30 cellular contexts compared by ENCODE assay signal in the genomic region with DNA sequence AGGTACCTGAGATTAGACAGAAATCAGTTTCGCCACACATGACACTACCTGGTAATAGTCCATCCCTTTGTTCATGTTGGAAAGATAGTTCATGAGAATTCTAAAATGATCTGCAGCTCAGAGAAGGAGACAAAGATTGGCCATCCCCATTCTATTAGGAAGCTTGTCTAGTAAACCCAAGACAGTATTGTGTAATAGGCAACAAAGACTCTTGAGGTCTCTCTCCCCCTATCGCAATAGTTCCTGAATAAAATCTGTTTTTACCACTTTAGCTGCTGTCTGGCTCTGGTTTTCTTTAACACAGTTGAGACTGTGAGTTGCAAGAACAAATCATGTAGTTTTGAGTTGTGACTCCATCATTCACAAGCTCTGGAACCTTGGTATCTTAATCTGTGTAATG.
"Had no signal": no experiment of that assay in that cellular context is flagged by ENCODE, and none has a peak within 500 bp of the region (broad histone marks: within the 10 kb centered on the region; RNA-seq: fewer than 3 reads in every experiment).

No MANE protein-coding gene starts in this region.

- H3K9me3 ChIP-seq: ascending aorta, breast epithelium, colonic mucosa, esophagus squamous epithelium, gastroesophageal sphincter had no signal

- DNase-seq: activated CD4-positive, alpha-beta memory T cell treated with anti-CD3 and anti-CD28 coated beads, Interleukin-2, amount 10 ng/mL, durations not matched to agents 7 days and 5 days; activated CD4-positive, alpha-beta T cell treated with anti-CD3 and anti-CD28 coated beads for 1 hour; activated CD4-positive, alpha-beta T cell treated with anti-CD3 and anti-CD28 coated beads for 4 hours; activated CD4-positive, alpha-beta T cell treated with anti-CD3 and anti-CD28 coated beads, Interleukin-2, amount 10 ng/mL, durations not matched to agents 7 days and 5 days; activated CD4-positive, alpha-beta T cell treated with anti-CD3 and anti-CD28 coated beads, Interleukin-2, amount 50 U/mL, for 4 hours; activated CD8-positive, alpha-beta memory T cell treated with anti-CD3 and anti-CD28 coated beads, Interleukin-2, amount 50 U/mL, for 48 hours; activated gamma-delta T cell; activated naive CD4-positive, alpha-beta T cell; activated naive CD4-positive, alpha-beta T cell treated with anti-CD3 and anti-CD28 coated beads, Interleukin-2, amount 10 ng/mL, durations not matched to agents 7 days and 5 days; activated naive CD8-positive, alpha-beta T cell treated with anti-CD3 and anti-CD28 coated beads, Interleukin-2, amount 10 ng/mL, durations not matched to agents 7 days and 5 days; activated T-cell treated with anti-CD3 and anti-CD28 coated beads for 4 hours; activated T-cell treated with anti-CD3 and anti-CD28 coated beads, Interleukin-2, amount 50 U/mL, for 24 hours; activated T-cell treated with anti-CD3 and anti-CD28 coated beads, Interleukin-2, amount 50 U/mL, for 72 hours; central memory CD4-positive, alpha-beta T cell; cerebellar nuclear complex; colonic mucosa; effector CD8-positive, alpha-beta T cell; esophagus squamous epithelium; foreskin melanocyte; head of caudate nucleus; hippocampal formation had no signal

- H3K27me3 ChIP-seq: ascending aorta, breast epithelium, cardiac muscle cell, colonic mucosa, esophagus squamous epithelium, gastroesophageal sphincter had no signal

- H3K9me3 Mint-ChIP-seq: activated CD4-positive, alpha-beta memory T cell treated with anti-CD3 and anti-CD28 coated beads, Interleukin-2, amount 10 ng/mL, durations not matched to agents 7 days and 5 days; activated naive CD4-positive, alpha-beta T cell treated with anti-CD3 and anti-CD28 coated beads, Interleukin-2, amount 10 ng/mL, durations not matched to agents 7 days and 5 days; activated naive CD4-positive, alpha-beta T cell treated with anti-CD3 and anti-CD28 coated beads, Interleukin-2, amount 50 U/mL, for 72 hours; activated naive CD8-positive, alpha-beta T cell treated with anti-CD3 and anti-CD28 coated beads, Interleukin-2, amount 10 ng/mL, durations not matched to agents 7 days and 5 days; activated T-cell treated with anti-CD3 and anti-CD28 coated beads, Interleukin-2, amount 50 U/mL, for 24 hours; brain; WTC11 had no signal

- H3K27ac Mint-ChIP-seq: activated CD4-positive, alpha-beta memory T cell treated with anti-CD3 and anti-CD28 coated beads, Interleukin-2, amount 10 ng/mL, durations not matched to agents 7 days and 5 days; activated CD4-positive, alpha-beta T cell treated with anti-CD3 and anti-CD28 coated beads, Interleukin-2, amount 10 ng/mL, durations not matched to agents 7 days and 5 days; activated naive CD4-positive, alpha-beta T cell treated with anti-CD3 and anti-CD28 coated beads, Interleukin-2, amount 10 ng/mL, durations not matched to agents 7 days and 5 days; activated naive CD4-positive, alpha-beta T cell treated with anti-CD3 and anti-CD28 coated beads, Interleukin-2, amount 50 U/mL, for 72 hours; activated naive CD8-positive, alpha-beta T cell treated with anti-CD3 and anti-CD28 coated beads, Interleukin-2, amount 10 ng/mL, durations not matched to agents 7 days and 5 days; activated T-cell treated with anti-CD3 and anti-CD28 coated beads, Interleukin-2, amount 50 U/mL, for 24 hours; activated T-cell treated with anti-CD3 and anti-CD28 coated beads, Interleukin-2, amount 50 U/mL, for 72 hours; brain; WTC11 had no signal

- ATAC-seq: activated naive CD4-positive, alpha-beta T cell treated with anti-CD3 and anti-CD28 coated beads, Interleukin-2, amount 50 U/mL, for 72 hours; activated T-cell treated with anti-CD3 and anti-CD28 coated beads, Interleukin-2, amount 50 U/mL, for 72 hours; gastroesophageal sphincter; WTC11 had no signal

- H3K4me3 ChIP-seq: ascending aorta, breast epithelium, cardiac muscle cell, colonic mucosa, esophagus squamous epithelium, gastroesophageal sphincter had no signal

- H3K27ac ChIP-seq: ascending aorta, breast epithelium, cardiac muscle cell, colonic mucosa, epithelial cell of prostate, esophagus squamous epithelium, gastroesophageal sphincter, VCaP had no signal

- H3K4me3 Mint-ChIP-seq: activated CD4-positive, alpha-beta memory T cell treated with anti-CD3 and anti-CD28 coated beads, Interleukin-2, amount 10 ng/mL, durations not matched to agents 7 days and 5 days; activated CD4-positive, alpha-beta T cell treated with anti-CD3 and anti-CD28 coated beads, Interleukin-2, amount 10 ng/mL, durations not matched to agents 7 days and 5 days; activated naive CD4-positive, alpha-beta T cell treated with anti-CD3 and anti-CD28 coated beads, Interleukin-2, amount 10 ng/mL, durations not matched to agents 7 days and 5 days; activated naive CD8-positive, alpha-beta T cell treated with anti-CD3 and anti-CD28 coated beads, Interleukin-2, amount 10 ng/mL, durations not matched to agents 7 days and 5 days; activated T-cell treated with anti-CD3 and anti-CD28 coated beads, Interleukin-2, amount 50 U/mL, for 24 hours; activated T-cell treated with anti-CD3 and anti-CD28 coated beads, Interleukin-2, amount 50 U/mL, for 72 hours; brain; WTC11 had no signal

- H3K36me3 Mint-ChIP-seq: activated naive CD4-positive, alpha-beta T cell treated with anti-CD3 and anti-CD28 coated beads, Interleukin-2, amount 10 ng/mL, durations not matched to agents 7 days and 5 days; activated naive CD4-positive, alpha-beta T cell treated with anti-CD3 and anti-CD28 coated beads, Interleukin-2, amount 50 U/mL, for 72 hours; activated naive CD8-positive, alpha-beta T cell treated with anti-CD3 and anti-CD28 coated beads, Interleukin-2, amount 10 ng/mL, durations not matched to agents 7 days and 5 days; brain; WTC11 had no signal

- H3K4me1 Mint-ChIP-seq: activated CD4-positive, alpha-beta memory T cell treated with anti-CD3 and anti-CD28 coated beads, Interleukin-2, amount 10 ng/mL, durations not matched to agents 7 days and 5 days; activated CD4-positive, alpha-beta T cell treated with anti-CD3 and anti-CD28 coated beads, Interleukin-2, amount 10 ng/mL, durations not matched to agents 7 days and 5 days; activated naive CD4-positive, alpha-beta T cell treated with anti-CD3 and anti-CD28 coated beads, Interleukin-2, amount 10 ng/mL, durations not matched to agents 7 days and 5 days; activated naive CD8-positive, alpha-beta T cell treated with anti-CD3 and anti-CD28 coated beads, Interleukin-2, amount 10 ng/mL, durations not matched to agents 7 days and 5 days; brain had no signal

- H3K36me3 ChIP-seq: ascending aorta, breast epithelium, colonic mucosa, esophagus squamous epithelium, gastroesophageal sphincter had no signal

- H3K4me1 ChIP-seq: ascending aorta, breast epithelium, colonic mucosa, esophagus squamous epithelium, gastroesophageal sphincter had no signal
